9 cellular contexts compared by ENCODE assay signal in genomic region chr3:123586966-123587365, GRCh38. TPM values are rescaled to one million over a fixed set of nuclear protein-coding genes. Genes with fewer than 3 reads are reported as not detected.
DNase-seq lines count a peak whose midpoint lies in the region; ATAC-seq and TF ChIP-seq lines count a peak whose summit lies in the region.
"Had no signal": no experiment of that assay in that cellular context is flagged by ENCODE, and none has a peak within 500 bp of the region (broad histone marks: within the 10 kb centered on the region; RNA-seq: fewer than 3 reads in every experiment).

No MANE protein-coding gene starts in this region.

- DNase-seq in AG04449 (ENCODE audit: low read depth, low spot score) (peak; percentile 45), GM23338 (ENCODE audit: low spot score) (peak; percentile 8), WERI-Rb-1 (no peak), glutamatergic neuron (no peak), NOMO-1 treated with DMSO at 0.1 percent for 48 hours (lab: John Stamatoyannopoulos, UW; ENCODE audit: unreplicated experiment) (no peak), KBM-7 (no peak)

- H3K27me3 Mint-ChIP-seq in GM23338 (ENCODE audit: insufficient read depth, low read depth, poor library complexity) (peaks cover 4% of the 10 kb centered on the region), glutamatergic neuron (ENCODE audit: unreplicated experiment) (no peaks in the 10 kb centered on the region)
- H3K27me3 Mint-ChIP-seq: memory B cell had no signal

- H3K9me2 ChIP-seq in GM23338 (ENCODE audit: insufficient read depth) = no peaks in the 10 kb centered on the region

- in situ Hi-C loops in KBM-7 (cut with MboI; ENCODE audit: low pct_unique_long_range_greater_than_20kb, low sequenced_read_pairs) = no loop called here

- peak overlapping the region; percentile 40; the same call in 1 of the 3 replicates for H3K4me3 Mint-ChIP-seq in GM23338
- H3K4me3 Mint-ChIP-seq in glutamatergic neuron (ENCODE audit: unreplicated experiment) = no peak overlapping the region
- H3K4me3 Mint-ChIP-seq: memory B cell had no signal

- H3F3A ChIP-seq in GM23338 (replicated peaks; ENCODE audit: low read depth) = 0 out of 2 replicates have a peak, but pooled peaks cover 5% of the 10 kb centered on the region

- CTCF ChIA-PET in AG04449 (lab: Yijun Ruan, JAX) = interaction anchor here (1.1 to 2.2 kb wide), 3 partner anchors 14 to 137 kb away, joined by 4 to 7 read pairs (median 6); no protein-coding TSS in a partner anchor

- H3K4me1 ChIP-seq in GM23338 (ENCODE audit: insufficient read depth) (peaks cover 23% of the 10 kb centered on the region), iPS-20b (ENCODE audit: insufficient read depth, low read length) (no peaks in the 10 kb centered on the region; the same call in 1 of the 2 replicates)

- no peaks in the 10 kb centered on the region; the same call in 1 of the 2 replicates for H4K20me1 ChIP-seq in GM23338 (replicated peaks; ENCODE audit: insufficient read depth)

- H3K27ac ChIP-seq in GM23338 (ENCODE audit: low read depth) (no peak overlapping the region), WERI-Rb-1 (peak overlapping the region; percentile 100; the same call in 1 of the 2 replicates), iPS-20b (ENCODE audit: low read length) (no peak overlapping the region)

- no peak overlapping the region for H3K27ac Mint-ChIP-seq in GM23338
- H3K27ac Mint-ChIP-seq in glutamatergic neuron (ENCODE audit: unreplicated experiment) = no peak overlapping the region
- H3K27ac Mint-ChIP-seq: memory B cell had no signal

- H3K4me2 ChIP-seq in GM23338 = peak overlapping the region; percentile 89

- no peaks in the 10 kb centered on the region for H3K27me3 ChIP-seq in GM23338 (ENCODE audit: insufficient read depth)
- H3K27me3 ChIP-seq in WERI-Rb-1 (ENCODE audit: insufficient read depth, low read depth, severe bottlenecking) = no peaks in the 10 kb centered on the region
- peaks cover 4% of the 10 kb centered on the region; the same call in 1 of the 2 replicates for H3K27me3 ChIP-seq in iPS-20b (ENCODE audit: insufficient read depth, low read length)

- H3K4me3 ChIP-seq in AG04449 (ENCODE audit: low read depth, low read length) = no peak overlapping the region
- peak overlapping the region; percentile 87 for H3K4me3 ChIP-seq in GM23338
- H3K4me3 ChIP-seq in WERI-Rb-1 (ENCODE audit: low read depth, low read length) = no peak overlapping the region
- peak overlapping the region; percentile 89; the same call in 1 of the 2 replicates for H3K4me3 ChIP-seq in iPS-20b (ENCODE audit: low read length)

- H3K36me3 Mint-ChIP-seq in GM23338 (ENCODE audit: low read depth) (peaks cover 53% of the 10 kb centered on the region), glutamatergic neuron (ENCODE audit: unreplicated experiment) (peaks cover 37% of the 10 kb centered on the region)

- TF ChIP-seq CTCF in AG04449 (IDR thresholded peaks at IDR 0.05; ENCODE audit: insufficient read depth, low read length, missing control alignments) (no peak), GM23338 (conservative IDR thresholded peaks at IDR 0.05; ENCODE audit: low read depth in 2 of 2) (no peak), WERI-Rb-1 (IDR thresholded peaks at IDR 0.05; ENCODE audit: low read depth, low read length) (no peak), glutamatergic neuron (IDR thresholded peaks at IDR 0.05; ENCODE audit: partially characterized antibody, unreplicated experiment) (no peak)

- ATAC-seq in GM23338 (no peak), GM18873 (IDR thresholded peaks at IDR 0.05; ENCODE audit: low FRiP score, unreplicated experiment) (no peak)

- peaks cover 16% of the 10 kb centered on the region; the same call in 2 of the 3 replicates for H3K4me1 Mint-ChIP-seq in GM23338
- H3K4me1 Mint-ChIP-seq in glutamatergic neuron (ENCODE audit: low read depth, unreplicated experiment) = no peaks in the 10 kb centered on the region

- POLR2A ChIA-PET in AG04449 (lab: Yijun Ruan, JAX) = interaction anchor here (0.6 to 3.6 kb wide), 5 partner anchors 8 to 349 kb away, joined by 3 to 14 read pairs (median 3); no protein-coding TSS in a partner anchor

- no peak overlapping the region for H2AFZ ChIP-seq in GM23338

- H3K9me3 Mint-ChIP-seq in GM23338 (peaks cover 48% of the 10 kb centered on the region), glutamatergic neuron (ENCODE audit: unreplicated experiment) (peaks cover 11% of the 10 kb centered on the region)

- no peak overlapping the region for H3K9ac ChIP-seq in iPS-20b (ENCODE audit: low read depth, low read length)

- peaks cover 36% of the 10 kb centered on the region for H3K79me2 ChIP-seq in GM23338 (replicated peaks; ENCODE audit: insufficient read depth)

- peaks cover 27% of the 10 kb centered on the region for H3K36me3 ChIP-seq in GM23338 (ENCODE audit: insufficient read depth)
- peaks cover 13% of the 10 kb centered on the region for H3K36me3 ChIP-seq in WERI-Rb-1
- H3K36me3 ChIP-seq in iPS-20b (ENCODE audit: insufficient read depth, low read depth, low read length) = peaks cover 16% of the 10 kb centered on the region

- H3K9me3 ChIP-seq in WERI-Rb-1 (ENCODE audit: severe bottlenecking) (peaks cover 8% of the 10 kb centered on the region), iPS-20b (ENCODE audit: insufficient read depth, low read depth, low read length) (peaks cover 26% of the 10 kb centered on the region)

TF ChIP-seq in GM23338, 12 proteins besides CTCF, POLR2A, EP300 and RAD21 (continues in another document):
- TF ChIP-seq CREB1 (CRISPR knock-in tag; IDR thresholded peaks at IDR 0.05; ENCODE audit: low read depth) (no peak), STAT1 (IDR thresholded peaks at IDR 0.05; ENCODE audit: unreplicated experiment) (no peak), ZNF114 (CRISPR knock-in tag; IDR thresholded peaks at IDR 0.05) (no peak), REST (IDR thresholded peaks at IDR 0.05; ENCODE audit: unreplicated experiment) (no peak), NANOG (IDR thresholded peaks at IDR 0.05; ENCODE audit: borderline replicate concordance) (no peak), EZH2 (IDR thresholded peaks at IDR 0.05; ENCODE audit: low read depth, unreplicated experiment) (no peak), POLR2AphosphoS5 (IDR thresholded peaks at IDR 0.05; ENCODE audit: low read depth) (no peak), ETS1 (IDR thresholded peaks at IDR 0.05) (no peak), EZH2phosphoT487 (IDR thresholded peaks at IDR 0.05; ENCODE audit: unreplicated experiment) (no peak)

RNA-seq across cellular contexts. Expression of gene HACD2, which starts 2.1 kb away (rescaled TPM):
- total RNA-seq in GM23338 (2014; rRNA removed; shearing (Covaris generic)) = 29.9 and 31.5 TPM in 2 replicates
- polyA plus RNA-seq in GM23338 (2016; fragmentation: Nextera tagmentation; extraction: Ambion mirVana) = 12.5 and 13.4 TPM in 2 replicates
- total RNA-seq in glutamatergic neuron (ENCODE audit: unreplicated experiment) = 6.9 TPM

Comparison
In these comparisons a context has a peak if more than half of its experiments do, and no peak if none do; other contexts are left out.
1. DNase-seq: peak in AG04449 (single experiment) and GM23338 (single experiment); none in WERI-Rb-1 (single experiment), glutamatergic neuron (single experiment), NOMO-1 treated with DMSO at 0.1 percent for 48 hours (single experiment) and KBM-7 (single experiment).
2. H3K4me3 ChIP-seq: peak in GM23338 (single experiment) and iPS-20b (single experiment); none in AG04449 (single experiment) and WERI-Rb-1 (single experiment).